ENCODE assay signal across 20 cellular contexts in genomic region chr10:94443052-94443451, GRCh38. TPM values are rescaled to one million over a fixed set of nuclear protein-coding genes. Genes with fewer than 3 reads are reported as not detected.
"Had no signal": no experiment of that assay in that cellular context is flagged by ENCODE, and none has a peak within 500 bp of the region (broad histone marks: within the 10 kb centered on the region; RNA-seq: fewer than 3 reads in every experiment).

No MANE protein-coding gene starts in this region.

- DNase-seq: activated CD4-positive, alpha-beta T cell treated with anti-CD3 and anti-CD28 coated beads for 4 hours; activated CD4-positive, alpha-beta T cell treated with anti-CD3 and anti-CD28 coated beads, Interleukin-2, amount 50 U/mL, for 4 hours; activated CD8-positive, alpha-beta memory T cell treated with anti-CD3 and anti-CD28 coated beads for 24 hours; activated gamma-delta T cell; activated naive CD4-positive, alpha-beta T cell treated with anti-CD3 and anti-CD28 coated beads, Interleukin-2, amount 10 ng/mL, durations not matched to agents 7 days and 5 days; activated naive CD8-positive, alpha-beta T cell treated with anti-CD3 and anti-CD28 coated beads, Interleukin-2, amount 10 ng/mL, durations not matched to agents 7 days and 5 days; amniotic stem cell; central memory CD4-positive, alpha-beta T cell; foreskin melanocyte; mammary epithelial cell; naive thymus-derived CD8-positive, alpha-beta T cell; nucleus accumbens; pancreas; psoas muscle; sigmoid colon; stimulated activated CD4-positive, alpha-beta T cell treated with anti-CD3 and anti-CD28 coated beads, Interleukin-4, amount 100 ng/mL, for 24 hours; upper lobe of left lung had no signal

- H3K36me3 ChIP-seq: esophagus muscularis mucosa, pancreas, sigmoid colon, upper lobe of left lung, vagina had no signal

- ATAC-seq: naive thymus-derived CD8-positive, alpha-beta T cell; pancreas; psoas muscle; stimulated activated effector memory CD8-positive, alpha-beta T cell treated with anti-CD3 and anti-CD28 coated beads, Interleukin-12 subunit alpha, Interleukin-12 subunit beta, amount 100 ng/mL, for 72 hours had no signal

- H3K27me3 ChIP-seq: esophagus muscularis mucosa, pancreas, sigmoid colon, upper lobe of left lung, vagina had no signal

- H3K4me3 ChIP-seq: esophagus muscularis mucosa, pancreas, psoas muscle, sigmoid colon, upper lobe of left lung, vagina had no signal

- H3K4me1 ChIP-seq: pancreas had no signal

- H3K9me3 ChIP-seq: esophagus muscularis mucosa, pancreas, psoas muscle, sigmoid colon, upper lobe of left lung, vagina had no signal

- H3K27ac ChIP-seq: esophagus muscularis mucosa, pancreas, psoas muscle, sigmoid colon, upper lobe of left lung, vagina had no signal

RNA-seq across cellular contexts. Expression of gene TBC1D12, which starts 40.7 kb away (rescaled TPM):
- polyA plus RNA-seq: naive thymus-derived CD8-positive, alpha-beta T cell had no signal
